16 cellular contexts compared by ENCODE assay signal in the genomic region with DNA sequence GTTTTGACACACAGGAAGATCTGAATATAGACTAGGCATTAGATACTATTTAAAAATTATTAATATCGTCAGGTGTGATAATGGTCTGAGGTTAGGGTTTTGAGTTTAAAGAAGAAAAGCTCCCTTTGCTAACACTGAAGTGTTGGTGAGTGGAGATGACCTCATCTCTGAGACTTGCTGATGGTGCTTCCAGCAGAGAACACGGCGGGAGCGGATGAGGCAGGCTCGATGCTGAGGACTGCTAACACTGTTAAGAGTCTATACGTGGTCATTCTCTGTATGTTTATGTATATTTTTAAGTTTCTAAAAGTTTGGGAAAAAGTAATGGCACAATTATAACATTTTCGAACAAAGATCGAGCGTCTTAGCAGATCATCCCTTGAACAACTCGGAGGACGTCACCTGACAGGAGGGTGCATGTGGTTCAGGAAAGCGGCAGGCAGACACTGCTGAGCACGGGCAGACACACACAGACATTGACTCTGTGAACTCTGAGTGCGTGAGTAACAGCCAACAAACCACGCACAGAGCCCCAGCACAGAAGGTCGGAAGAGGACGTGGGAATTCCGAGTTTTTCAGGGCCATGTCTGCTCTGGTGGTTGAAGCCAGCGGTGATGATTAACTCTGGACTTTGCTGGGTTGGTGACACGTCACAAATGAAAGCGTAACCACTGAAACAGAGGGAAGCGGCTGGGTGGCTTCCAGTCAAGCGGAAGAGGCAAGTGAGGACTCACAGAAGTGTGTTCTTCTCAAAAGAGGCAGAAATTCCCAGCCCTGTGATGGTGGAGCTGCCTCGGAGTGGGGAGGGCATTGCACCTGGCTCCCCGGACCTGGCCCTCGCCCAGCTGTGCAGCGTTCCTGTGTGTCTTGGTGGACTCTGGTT.
A peak's percentile ranks its signal among the peaks of the same experiment; 100 is the strongest.
DNase-seq lines count a peak whose midpoint lies in the region; TF ChIP-seq lines count a peak whose summit lies in the region.
"Had no signal": no experiment of that assay in that cellular context is flagged by ENCODE, and none has a peak within 500 bp of the region (broad histone marks: within the 10 kb centered on the region; RNA-seq: fewer than 3 reads in every experiment).

No MANE protein-coding gene starts in this region.

- H3K9me3 ChIP-seq in skeletal muscle satellite cell (replicated peaks; ENCODE audit: low read length): no peaks in the 10 kb centered on the region

- H3K9me3 Mint-ChIP-seq in glutamatergic neuron (ENCODE audit: unreplicated experiment) (peaks cover 12% of the 10 kb centered on the region), MCF 10A (ENCODE audit: unreplicated experiment) (no peaks in the 10 kb centered on the region)
- H3K9me3 Mint-ChIP-seq: activated T-helper 17 cell treated with anti-CD3 and anti-CD28 coated beads, Interleukin-2, amount 50 U/mL, for 72 hours; brain; mesothelial cell of epicardium had no signal

- peak overlapping the region; percentile 80 for H3K9ac ChIP-seq in skeletal muscle satellite cell (ENCODE audit: low read depth, low read length)

- H3K27me3 ChIP-seq in brain microvascular endothelial cell (replicated peaks): no peaks in the 10 kb centered on the region
- no peaks in the 10 kb centered on the region for H3K27me3 ChIP-seq in skeletal muscle satellite cell (ENCODE audit: control insufficient read depth, insufficient read depth, low read length)

- POLR2A ChIA-PET in MCF 10A (lab: Yijun Ruan, JAX): no interaction called here

- H3K4me3 ChIP-seq in brain microvascular endothelial cell (ENCODE audit: low read depth, low read length) (peak overlapping the region; percentile 44), skeletal muscle satellite cell (ENCODE audit: low read length) (peak overlapping the region; percentile 52)

- no peak overlapping the region for H3K4me3 Mint-ChIP-seq in glutamatergic neuron (ENCODE audit: unreplicated experiment)
- H3K4me3 Mint-ChIP-seq in MCF 10A (ENCODE audit: unreplicated experiment): no peak overlapping the region
- H3K4me3 Mint-ChIP-seq: activated T-helper 17 cell treated with anti-CD3 and anti-CD28 coated beads, Interleukin-2, amount 50 U/mL, for 72 hours; B cell; brain; mesothelial cell of epicardium had no signal

- peaks cover 4% of the 10 kb centered on the region for H3K27me3 Mint-ChIP-seq in glutamatergic neuron (ENCODE audit: unreplicated experiment)
- H3K27me3 Mint-ChIP-seq in MCF 10A (ENCODE audit: insufficient read depth, unreplicated experiment): no peaks in the 10 kb centered on the region
- H3K27me3 Mint-ChIP-seq: activated T-helper 17 cell treated with anti-CD3 and anti-CD28 coated beads, Interleukin-2, amount 50 U/mL, for 72 hours; B cell had no signal

- no peak overlapping the region for H3K27ac Mint-ChIP-seq in glutamatergic neuron (ENCODE audit: unreplicated experiment)
- H3K27ac Mint-ChIP-seq in MCF 10A (ENCODE audit: low read depth, unreplicated experiment): no peak overlapping the region
- H3K27ac Mint-ChIP-seq: activated T-helper 17 cell treated with anti-CD3 and anti-CD28 coated beads, Interleukin-2, amount 50 U/mL, for 72 hours; B cell; mesothelial cell of epicardium had no signal

- CTCF ChIA-PET in MCF 10A (lab: Yijun Ruan, JAX): interaction anchor here (0.6 kb wide), 1 partner anchor 613 kb away, joined by 4 read pairs; the partner anchor contains the start of gene NAXD

- H3K27ac ChIP-seq in brain microvascular endothelial cell: peak overlapping the region; percentile 100
- H3K27ac ChIP-seq: VCaP had no signal

- TF ChIP-seq CTCF in brain microvascular endothelial cell (IDR thresholded peaks at IDR 0.05; ENCODE audit: low read depth, low read length, missing control alignments) (no peak), glutamatergic neuron (IDR thresholded peaks at IDR 0.05; ENCODE audit: partially characterized antibody, unreplicated experiment) (no peak), MCF 10A (IDR thresholded peaks at IDR 0.05; ENCODE audit: unreplicated experiment) (no peak)

- peaks cover 6% of the 10 kb centered on the region for H3K36me3 Mint-ChIP-seq in glutamatergic neuron (ENCODE audit: unreplicated experiment)
- peaks cover 33% of the 10 kb centered on the region for H3K36me3 Mint-ChIP-seq in MCF 10A (ENCODE audit: insufficient read depth, unreplicated experiment)

- H3K36me3 ChIP-seq in brain microvascular endothelial cell (replicated peaks) (no peaks in the 10 kb centered on the region), skeletal muscle satellite cell (ENCODE audit: insufficient read depth, low read length) (peaks cover 6% of the 10 kb centered on the region)

- in situ Hi-C loops in brain microvascular endothelial cell (cut with HindIII; ENCODE audit: low pct_ligation_motif_present, low sequenced_read_pairs): no loop called here

- intact Hi-C loops in MCF 10A (cut with micrococcal nuclease): loop anchor here (10.0 kb wide), 1 partner anchor 1376 kb away; no protein-coding TSS in a partner anchor

- peaks cover 53% of the 10 kb centered on the region for H3K4me1 Mint-ChIP-seq in glutamatergic neuron (ENCODE audit: low read depth, unreplicated experiment)
- H3K4me1 Mint-ChIP-seq in MCF 10A (ENCODE audit: insufficient read depth, unreplicated experiment): no peaks in the 10 kb centered on the region

- peak; percentile 83 for DNase-seq in HK-2 (ENCODE audit: unreplicated experiment)
- peak; percentile 98 for DNase-seq in brain microvascular endothelial cell
- peak; percentile 98 for DNase-seq in kidney tubule cell (ENCODE audit: low spot score)
- no peak for DNase-seq in ureter (ENCODE audit: low spot score)
- no peak for DNase-seq in NCI-H2227 (lab: John Stamatoyannopoulos, UW; ENCODE audit: unreplicated experiment)
- no peak for DNase-seq in glutamatergic neuron
- DNase-seq in MCF 10A (ENCODE audit: unreplicated experiment): no peak
- DNase-seq: NCI-H446; stimulated activated CD4-positive, alpha-beta T cell treated with anti-CD3 and anti-CD28 coated beads, Interleukin-12 subunit alpha, Interleukin-12 subunit beta, amount 100 ng/mL, for 4 hours; stimulated activated naive CD8-positive, alpha-beta T cell treated with anti-CD3 and anti-CD28 coated beads, Interleukin-15, Interleukin-2, amounts not matched to agents 100 U/mL and 50 U/mL, for 24 hours had no signal

- H3K4me1 ChIP-seq in skeletal muscle satellite cell (ENCODE audit: control insufficient read depth, insufficient read depth, low read length): peaks cover 38% of the 10 kb centered on the region

- peak overlapping the region; percentile 81 for H3K4me2 ChIP-seq in skeletal muscle satellite cell (ENCODE audit: low read length)

- BruUV-seq in MCF 10A (replicated peaks; lab: Mats Ljungman, UMichigan): no TSS peak

Comparison
In these comparisons a context has a peak if more than half of its experiments do, and no peak if none do; other contexts are left out.
1. DNase-seq: peak in HK-2 (single experiment), brain microvascular endothelial cell (single experiment) and kidney tubule cell (single experiment); none in ureter (single experiment), NCI-H2227 (single experiment), glutamatergic neuron (single experiment) and MCF 10A (single experiment).